ENCODE assay signal across 9 cellular contexts in the genomic region with DNA sequence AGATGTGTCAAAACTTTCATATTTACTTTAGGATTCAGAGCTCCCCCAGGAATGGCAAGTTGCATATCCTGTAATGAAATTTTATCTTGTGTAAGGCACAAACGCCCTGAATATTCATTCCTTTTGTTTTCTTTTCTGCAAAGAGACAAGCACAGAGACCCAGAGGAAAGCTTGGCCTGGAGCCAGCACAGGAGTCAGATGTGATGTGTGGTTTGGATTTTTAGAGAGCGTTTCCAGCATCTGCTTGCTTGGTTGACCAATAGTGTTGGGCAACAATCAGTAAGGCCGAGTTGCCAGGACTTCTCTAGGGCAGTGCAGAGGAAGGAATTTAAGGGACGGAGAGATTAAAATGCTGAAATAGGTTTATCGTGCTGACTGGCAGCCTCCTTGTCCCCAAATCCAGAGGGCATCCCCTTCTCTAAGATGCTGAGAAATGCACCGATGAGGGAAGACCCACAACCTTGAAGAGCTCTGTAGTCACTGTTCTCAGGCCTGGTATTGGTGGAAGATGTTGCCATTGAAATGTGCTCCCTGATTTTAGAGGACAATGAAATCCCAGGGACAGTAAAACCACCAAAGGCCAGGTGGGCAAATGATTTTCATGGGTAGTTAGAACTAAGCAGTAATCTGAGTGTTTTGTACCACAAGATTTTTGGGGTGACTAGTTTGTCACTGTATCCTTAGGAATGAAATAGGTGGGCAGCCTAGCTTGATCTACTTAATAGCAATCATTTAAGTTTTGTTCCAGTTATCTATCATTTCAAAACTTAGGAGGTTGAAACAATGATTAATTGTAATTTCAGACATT. TPM values are rescaled to one million over a fixed set of nuclear protein-coding genes. Genes with fewer than 3 reads are reported as not detected.
DNase-seq lines count a peak whose midpoint lies in the region; ATAC-seq and TF ChIP-seq lines count a peak whose summit lies in the region.
"Had no signal": no experiment of that assay in that cellular context is flagged by ENCODE, and none has a peak within 500 bp of the region (broad histone marks: within the 10 kb centered on the region; RNA-seq: fewer than 3 reads in every experiment).

No MANE protein-coding gene starts in this region.

- TF ChIP-seq POLR2A in testis (IDR thresholded peaks at IDR 0.05), result no peak

- no peak for TF ChIP-seq CTCF in testis (IDR thresholded peaks at IDR 0.05)

- intact Hi-C loops in left cardiac atrium (cut with DNase I) (loop anchor here in 1 of 2 donors (10.0 kb wide), 2 partner anchors 457 to 527 kb away; no protein-coding TSS in a partner anchor), testis (cut with DNase I; ENCODE audit: low total_unique reads) (no loop called here)

- no peaks in the 10 kb centered on the region for H3K27me3 ChIP-seq in testis

- no peaks in the 10 kb centered on the region for H3K9me3 ChIP-seq in testis

- H3K4me3 ChIP-seq in testis, result no peak overlapping the region

- H3K27ac ChIP-seq in testis, result no peak overlapping the region

- H3K36me3 ChIP-seq in testis (ENCODE audit: low read depth, missing control alignments), result no peaks in the 10 kb centered on the region

- peaks cover 5% of the 10 kb centered on the region for H3K4me1 ChIP-seq in testis

- DNase-seq in DMS79 treated with DMSO at 0.1 percent for 48 hours (lab: John Stamatoyannopoulos, UW) (peak; percentile 11), DMS79 (lab: John Stamatoyannopoulos, UW) (no peak), SHP77 (lab: John Stamatoyannopoulos, UW) (peak; percentile 60 to 67), left cardiac atrium (peak; percentile 82), testis (peak; percentile 80), NCI-H128 (lab: John Stamatoyannopoulos, UW; ENCODE audit: unreplicated experiment) (no peak)
- DNase-seq: 8988T had no signal

- ATAC-seq in left cardiac atrium (peak; percentile 70 to 78), GM18519 (IDR thresholded peaks at IDR 0.05; ENCODE audit: low FRiP score, unreplicated experiment) (no peak), GM21381 (IDR thresholded peaks at IDR 0.05; ENCODE audit: unreplicated experiment) (no peak)

- WGBS in testis, 2 donors, result 40 to 43% methylated on average over 6 of the region's 6 CpGs

RNA-seq across cellular contexts. Expression of gene RHOU, which starts 37.9 kb away (rescaled TPM):
- total RNA-seq in left cardiac atrium, result 10 to 100 TPM; 12.9 to 16.5 TPM
- total RNA-seq in testis, result 10 to 100 TPM; 31.0 to 33.6 TPM
- polyA plus RNA-seq in testis (ENCODE audit: insufficient read depth, low read depth, low replicate concordance), result 32.6 TPM

Comparison
In these comparisons a context has a peak if more than half of its experiments do, and no peak if none do; other contexts are left out.
1. DNase-seq: peak in DMS79 treated with DMSO at 0.1 percent for 48 hours (single experiment), SHP77 (2 of 2), left cardiac atrium (single experiment) and testis (single experiment); none in DMS79 (single experiment) and NCI-H128 (single experiment).
2. ATAC-seq: peak in left cardiac atrium (2 of 2); none in GM18519 (single experiment) and GM21381 (single experiment).